13 cellular contexts compared by ENCODE assay signal in the genomic region with DNA sequence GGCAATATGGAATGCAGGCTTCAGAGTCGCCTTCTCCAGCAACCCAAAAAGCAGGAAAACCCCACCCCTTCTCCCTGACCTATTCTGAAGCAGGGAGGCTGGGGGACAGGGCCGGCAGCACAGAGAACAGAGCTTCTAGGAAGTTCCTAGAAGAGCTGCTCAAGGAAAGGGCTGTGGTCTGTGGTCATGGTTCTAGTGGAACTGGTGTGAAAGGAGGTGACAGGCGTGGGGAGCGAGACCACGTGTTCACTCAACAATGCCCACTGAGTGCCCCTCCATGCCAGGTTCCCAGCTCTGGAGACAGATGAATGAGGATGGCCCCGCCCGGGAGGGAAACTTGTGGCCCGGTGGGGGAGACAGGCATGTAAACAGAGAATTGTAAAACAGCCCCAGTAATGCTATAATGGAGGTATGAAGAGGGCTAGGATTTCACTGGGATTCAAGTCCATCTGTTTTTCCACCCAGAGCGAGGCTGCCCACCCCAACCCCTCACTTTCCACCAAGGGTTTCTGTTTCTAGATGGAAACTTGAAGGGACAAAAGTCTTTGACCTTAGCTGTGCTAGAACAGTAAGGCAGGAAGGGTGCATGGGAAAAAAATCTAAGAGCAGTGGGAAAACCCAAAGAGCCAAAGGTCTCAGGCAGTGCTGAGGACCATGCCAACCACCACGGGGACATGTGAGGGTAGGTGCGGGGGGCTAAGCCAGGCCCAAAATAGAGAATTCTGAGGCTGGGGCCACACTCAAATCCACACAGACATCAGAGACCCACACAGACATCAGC.
A peak's percentile ranks its signal among the peaks of the same experiment; 100 is the strongest.
DNase-seq lines count a peak whose midpoint lies in the region; ATAC-seq and TF ChIP-seq lines count a peak whose summit lies in the region.
"Had no signal": no experiment of that assay in that cellular context is flagged by ENCODE, and none has a peak within 500 bp of the region (broad histone marks: within the 10 kb centered on the region; RNA-seq: fewer than 3 reads in every experiment).

No MANE protein-coding gene starts in this region.

- POLR2A ChIA-PET in activated CD4-positive, alpha-beta memory T cell treated with anti-CD3 and anti-CD28 coated beads, Interleukin-2, amount 10 ng/mL, durations not matched to agents 7 days and 5 days (lab: Charles Lee), result no interaction called here
- POLR2A ChIA-PET in activated CD4-positive, alpha-beta memory T cell treated with anti-CD3 and anti-CD28 coated beads for 36 hours (lab: Charles Lee), result no interaction called here

- peaks cover 23% of the 10 kb centered on the region for H3K27me3 Mint-ChIP-seq in activated CD4-positive, alpha-beta memory T cell treated with anti-CD3 and anti-CD28 coated beads, Interleukin-2, amount 10 ng/mL, durations not matched to agents 7 days and 5 days
- H3K27me3 Mint-ChIP-seq in activated CD4-positive, alpha-beta memory T cell treated with anti-CD3 and anti-CD28 coated beads for 36 hours, result peaks cover 5% of the 10 kb centered on the region
- peaks cover 32% of the 10 kb centered on the region for H3K27me3 Mint-ChIP-seq in dendritic cell treated with granulocyte-macrophage colony-stimulating factor and Interleukin-4, amounts not matched to agents 40 ng/mL and 50 ng/mL, for 4 days

- no peak for TF ChIP-seq POLR2A in transverse colon (IDR thresholded peaks at IDR 0.05)

- peak; percentile 19 for DNase-seq in activated CD4-positive, alpha-beta memory T cell treated with anti-CD3 and anti-CD28 coated beads, Interleukin-2, amount 10 ng/mL, durations not matched to agents 7 days and 5 days
- DNase-seq in activated CD4-positive, alpha-beta memory T cell treated with anti-CD3 and anti-CD28 coated beads for 36 hours, result no peak
- DNase-seq in transverse colon (no peak), amniotic stem cell (lab: John Stamatoyannopoulos, UW) (no peak)
- DNase-seq in activated T-cell treated with anti-CD3 and anti-CD28 coated beads, Interleukin-2, amount 50 U/mL, for 48 hours, result no peak
- DNase-seq: activated T-cell treated with anti-CD3 and anti-CD28 coated beads, Interleukin-2, amount 50 U/mL, for 1 hour; GF-D8; MM.1S; stimulated activated CD4-positive, alpha-beta T cell treated with anti-CD3 and anti-CD28 coated beads, Interleukin-1b, Interleukin-23, amount 100 ng/mL, for 48 hours had no signal

- intact Hi-C loops in activated CD4-positive, alpha-beta memory T cell treated with anti-CD3 and anti-CD28 coated beads for 36 hours (cut with micrococcal nuclease), result no loop called here
- intact Hi-C loops in dendritic cell treated with granulocyte-macrophage colony-stimulating factor and Interleukin-4, amounts not matched to agents 40 ng/mL and 50 ng/mL, for 4 days (cut with micrococcal nuclease), result no loop called here
- intact Hi-C loops in transverse colon (cut with DNase I; ENCODE audit: low total_unique reads), result no loop called here

- in situ Hi-C loops in transverse colon (cut with MboI; ENCODE audit: low pct_ligation_motif_present in 1 of 4, low pct_unique_long_range_greater_than_20kb in 1 of 4, low sequenced_read_pairs in 3 of 4), result no loop called here

- H3K27ac Mint-ChIP-seq in activated CD4-positive, alpha-beta memory T cell treated with anti-CD3 and anti-CD28 coated beads, Interleukin-2, amount 10 ng/mL, durations not matched to agents 7 days and 5 days, result no peak overlapping the region
- no peak overlapping the region for H3K27ac Mint-ChIP-seq in activated CD4-positive, alpha-beta memory T cell treated with anti-CD3 and anti-CD28 coated beads for 36 hours
- peak overlapping the region; percentile 43 for H3K27ac Mint-ChIP-seq in dendritic cell treated with granulocyte-macrophage colony-stimulating factor and Interleukin-4, amounts not matched to agents 40 ng/mL and 50 ng/mL, for 4 days
- H3K27ac Mint-ChIP-seq: T-helper 1 cell treated with Interleukin-12 subunit alpha and Interleukin-12 subunit beta and Interleukin-4 antibody, amounts not matched to agents 30 μg/mL and 1 μg/mL, for 36 hours had no signal

- H3K4me1 Mint-ChIP-seq in activated CD4-positive, alpha-beta memory T cell treated with anti-CD3 and anti-CD28 coated beads, Interleukin-2, amount 10 ng/mL, durations not matched to agents 7 days and 5 days, result peaks cover 12% of the 10 kb centered on the region
- H3K4me1 Mint-ChIP-seq in activated CD4-positive, alpha-beta memory T cell treated with anti-CD3 and anti-CD28 coated beads for 36 hours (ENCODE audit: low read depth), result no peaks in the 10 kb centered on the region
- H3K4me1 Mint-ChIP-seq in dendritic cell treated with granulocyte-macrophage colony-stimulating factor and Interleukin-4, amounts not matched to agents 40 ng/mL and 50 ng/mL, for 4 days (ENCODE audit: low read depth), result peaks cover 92% of the 10 kb centered on the region

- 29 to 45% methylated on average over 1 to 11 of the region's 11 CpGs for WGBS in transverse colon (ENCODE audit: low coverage in 1 of 2), 2 donors

- ATAC-seq in HG02763 (IDR thresholded peaks at IDR 0.05; ENCODE audit: unreplicated experiment), result no peak

- no peak overlapping the region for H3K4me3 Mint-ChIP-seq in activated CD4-positive, alpha-beta memory T cell treated with anti-CD3 and anti-CD28 coated beads, Interleukin-2, amount 10 ng/mL, durations not matched to agents 7 days and 5 days
- no peak overlapping the region for H3K4me3 Mint-ChIP-seq in activated CD4-positive, alpha-beta memory T cell treated with anti-CD3 and anti-CD28 coated beads for 36 hours
- no peak overlapping the region for H3K4me3 Mint-ChIP-seq in dendritic cell treated with granulocyte-macrophage colony-stimulating factor and Interleukin-4, amounts not matched to agents 40 ng/mL and 50 ng/mL, for 4 days
- H3K4me3 Mint-ChIP-seq: T-helper 1 cell treated with Interleukin-12 subunit alpha and Interleukin-12 subunit beta and Interleukin-4 antibody, amounts not matched to agents 30 μg/mL and 1 μg/mL, for 36 hours had no signal

- no peaks in the 10 kb centered on the region for H3K36me3 Mint-ChIP-seq in activated CD4-positive, alpha-beta memory T cell treated with anti-CD3 and anti-CD28 coated beads, Interleukin-2, amount 10 ng/mL, durations not matched to agents 7 days and 5 days (ENCODE audit: low read depth)
- H3K36me3 Mint-ChIP-seq in activated CD4-positive, alpha-beta memory T cell treated with anti-CD3 and anti-CD28 coated beads for 36 hours, result no peaks in the 10 kb centered on the region
- no peaks in the 10 kb centered on the region for H3K36me3 Mint-ChIP-seq in dendritic cell treated with granulocyte-macrophage colony-stimulating factor and Interleukin-4, amounts not matched to agents 40 ng/mL and 50 ng/mL, for 4 days (ENCODE audit: low read depth)

- peak overlapping the region; percentile 97 for H3K27ac ChIP-seq in muscle layer of duodenum (ENCODE audit: low read length)
- H3K27ac ChIP-seq in transverse colon, result peak overlapping the region; percentile 85 to 95 (median 89)

- no peaks in the 10 kb centered on the region for H3K9me3 Mint-ChIP-seq in activated CD4-positive, alpha-beta memory T cell treated with anti-CD3 and anti-CD28 coated beads, Interleukin-2, amount 10 ng/mL, durations not matched to agents 7 days and 5 days
- H3K9me3 Mint-ChIP-seq in activated CD4-positive, alpha-beta memory T cell treated with anti-CD3 and anti-CD28 coated beads for 36 hours, result no peaks in the 10 kb centered on the region
- H3K9me3 Mint-ChIP-seq in dendritic cell treated with granulocyte-macrophage colony-stimulating factor and Interleukin-4, amounts not matched to agents 40 ng/mL and 50 ng/mL, for 4 days, result no peaks in the 10 kb centered on the region
- H3K9me3 Mint-ChIP-seq: T-helper 1 cell treated with Interleukin-12 subunit alpha and Interleukin-12 subunit beta and Interleukin-4 antibody, amounts not matched to agents 30 μg/mL and 1 μg/mL, for 36 hours had no signal

- H3K4me3 ChIP-seq in muscle layer of duodenum (ENCODE audit: low read depth in 1 of 2, low read length in 2 of 2) (peak overlapping the region in 1 of 2 donors; percentile 10), transverse colon (no peak overlapping the region)

- H3K27me3 ChIP-seq in muscle layer of duodenum (ENCODE audit: low read depth, low read length) (no peaks in the 10 kb centered on the region), transverse colon (no peaks in the 10 kb centered on the region)

- no peak for TF ChIP-seq CTCF in transverse colon (IDR thresholded peaks at IDR 0.05)

- H3K36me3 ChIP-seq in muscle layer of duodenum (ENCODE audit: control insufficient read depth in 1 of 2, insufficient read depth in 2 of 2, low read length in 2 of 2) (peaks cover 4 to 7% of the 10 kb centered on the region in 2 donors), transverse colon (no peaks in the 10 kb centered on the region)

- H3K4me1 ChIP-seq in muscle layer of duodenum (ENCODE audit: control insufficient read depth in 1 of 2, insufficient read depth in 2 of 2, low read length in 2 of 2) (peaks cover 53 to 97% of the 10 kb centered on the region in 2 donors), transverse colon (peaks cover 50 to 95% (median 74%) of the 10 kb centered on the region in 4 donors)

- H3K9me3 ChIP-seq in muscle layer of duodenum (ENCODE audit: control insufficient read depth in 1 of 2, low read length in 2 of 2), result no peaks in the 10 kb centered on the region
- H3K9me3 ChIP-seq in transverse colon, result no peaks in the 10 kb centered on the region

- TF ChIP-seq EP300 in transverse colon (IDR thresholded peaks at IDR 0.05; ENCODE audit: low read depth), result no peak

- CTCF ChIA-PET in activated CD4-positive, alpha-beta memory T cell treated with anti-CD3 and anti-CD28 coated beads, Interleukin-2, amount 10 ng/mL, durations not matched to agents 7 days and 5 days (lab: Charles Lee), result no interaction called here
- CTCF ChIA-PET in activated CD4-positive, alpha-beta memory T cell treated with anti-CD3 and anti-CD28 coated beads for 36 hours (lab: Charles Lee), result interaction anchor here (0.6 kb wide), 1 partner anchor 143 kb away, joined by 3 read pairs; no protein-coding TSS in a partner anchor
